ENCODE assay signal across 8 cellular contexts in genomic region chr1:6580119-6580587, GRCh38. TPM values are rescaled to one million over a fixed set of nuclear protein-coding genes. Genes with fewer than 3 reads are reported as not detected.
A peak's percentile ranks its signal among the peaks of the same experiment; 100 is the strongest.
DNase-seq lines count a peak whose midpoint lies in the region; ATAC-seq and TF ChIP-seq lines count a peak whose summit lies in the region.

No MANE protein-coding gene starts in this region.

- H3F3A ChIP-seq in MM.1S (ENCODE audit: insufficient read depth, low read length): no peaks in the 10 kb centered on the region

- H3K9me2 ChIP-seq in MM.1S (replicated peaks; ENCODE audit: insufficient read depth, low read length): no peaks in the 10 kb centered on the region

- H3K27me3 ChIP-seq in MM.1S (replicated peaks; ENCODE audit: insufficient read depth, low read length): no peaks in the 10 kb centered on the region
- H3K27me3 ChIP-seq in mammary epithelial cell (ENCODE audit: insufficient read depth, low read length): no peaks in the 10 kb centered on the region
- H3K27me3 ChIP-seq in lower lobe of right lung (ENCODE audit: low read depth): no peaks in the 10 kb centered on the region

- WGBS in mammary epithelial cell (ENCODE audit: low coverage, missing lambda C conversion rate): 0% methylated on average over 3 of the region's 30 CpGs
- WGBS in urinary bladder: under 1% methylated on average over 29 of the region's 30 CpGs

- H3K4me2 ChIP-seq in MM.1S (ENCODE audit: low read depth, low read length): peak overlapping the region; percentile 93
- peak overlapping the region; percentile 78 for H3K4me2 ChIP-seq in mammary epithelial cell (ENCODE audit: insufficient read depth, low read depth, low read length)

- H3K9me3 ChIP-seq in MM.1S (replicated peaks; ENCODE audit: insufficient read depth, low read length): no peaks in the 10 kb centered on the region
- H3K9me3 ChIP-seq in mammary epithelial cell (replicated peaks; ENCODE audit: insufficient read depth, low read length): no peaks in the 10 kb centered on the region
- no peaks in the 10 kb centered on the region for H3K9me3 ChIP-seq in lower lobe of right lung

- peak; percentile 40 for DNase-seq in GM13977 (ENCODE audit: low spot score)
- DNase-seq in MM.1S: no peak
- DNase-seq in mammary epithelial cell: no peak
- DNase-seq in lower lobe of right lung: no peak
- no peak for DNase-seq in posterior vena cava (ENCODE audit: low spot score)

- TF ChIP-seq CTCF in GM13977 (IDR thresholded peaks at IDR 0.05; ENCODE audit: extremely low read depth, insufficient read depth, missing control alignments): no peak
- no peak for TF ChIP-seq CTCF in MM.1S (IDR thresholded peaks at IDR 0.05; ENCODE audit: low read length)
- no peak for TF ChIP-seq CTCF in mammary epithelial cell (conservative IDR thresholded peaks at IDR 0.05 in 1 of 2, IDR thresholded peaks at IDR 0.05 in 1 of 2; ENCODE audit: extremely low read depth in 1 of 2, insufficient read depth in 1 of 2, low read depth in 1 of 2, low read length in 2 of 2)
- no peak for TF ChIP-seq CTCF in lower lobe of right lung (IDR thresholded peaks at IDR 0.05)

- H3K4me1 ChIP-seq in MM.1S (ENCODE audit: low read length): peaks cover 14% of the 10 kb centered on the region
- H3K4me1 ChIP-seq in mammary epithelial cell (ENCODE audit: insufficient read depth, low read length): peaks cover 39% of the 10 kb centered on the region
- H3K4me1 ChIP-seq in lower lobe of right lung: peaks cover 41% of the 10 kb centered on the region
- H3K4me1 ChIP-seq in urinary bladder (ENCODE audit: insufficient read depth): peaks cover 2% of the 10 kb centered on the region

- ATAC-seq in lower lobe of right lung (peak; percentile 60 to 63), HG03432 (IDR thresholded peaks at IDR 0.05; ENCODE audit: unreplicated experiment) (no peak), GM21367 (IDR thresholded peaks at IDR 0.05; ENCODE audit: unreplicated experiment) (no peak)

- peak overlapping the region; percentile 52 for H2AFZ ChIP-seq in MM.1S (ENCODE audit: low read length)
- H2AFZ ChIP-seq in mammary epithelial cell (ENCODE audit: low read depth, low read length): peak overlapping the region; percentile 76

- in situ Hi-C loops in GM13977 (cut with MboI; ENCODE audit: low pct_unique_long_range_greater_than_20kb, low sequenced_read_pairs, unreplicated experiment) (no loop called here), mammary epithelial cell (cut with MboI; ENCODE audit: low sequenced_read_pairs in 2 of 2) (no loop called here)

- dilution Hi-C loops in mammary epithelial cell (cut with HindIII; ENCODE audit: low sequenced_read_pairs): no loop called here

- H3K27ac ChIP-seq in MM.1S (ENCODE audit: low read length) (peak overlapping the region; percentile 4; the same call in 1 of the 2 replicates), mammary epithelial cell (ENCODE audit: insufficient read depth, low read depth, low read length) (peak overlapping the region; percentile 80), lower lobe of right lung (peak overlapping the region; percentile 94), urinary bladder (ENCODE audit: low read depth) (peak overlapping the region; percentile 79)

- H3K4me3 ChIP-seq in MM.1S (ENCODE audit: low read length) (peak overlapping the region; percentile 70), mammary epithelial cell (replicated peaks in 1 of 3; ENCODE audit: insufficient read depth in 1 of 3, low read depth in 2 of 3, low read length in 3 of 3) (peak overlapping the region; percentile 62 to 78 (median 69)), lower lobe of right lung (peak overlapping the region; percentile 90), urinary bladder (ENCODE audit: low read depth, low read length) (peak overlapping the region; percentile 72)

- TSS peak; percentile 62 for BruUV-seq in mammary epithelial cell (replicated peaks; lab: Mats Ljungman, UMichigan)

- H3K9ac ChIP-seq in MM.1S (ENCODE audit: low read length) (peak overlapping the region; percentile 73), mammary epithelial cell (ENCODE audit: insufficient read depth, low read length) (peak overlapping the region; percentile 81)

- H3K36me3 ChIP-seq in MM.1S (replicated peaks; ENCODE audit: insufficient read depth, low read length) (no peaks in the 10 kb centered on the region), mammary epithelial cell (ENCODE audit: insufficient read depth, low read length) (no peaks in the 10 kb centered on the region), lower lobe of right lung (peaks cover 4% of the 10 kb centered on the region), urinary bladder (ENCODE audit: insufficient read depth) (no peaks in the 10 kb centered on the region)

- CTCF ChIA-PET in mammary epithelial cell (lab: Charles Lee; ENCODE audit: low non-redundant PET): interaction anchor here (0.5 kb wide), 1 partner anchor 137 kb away, joined by 5 read pairs; no protein-coding TSS in a partner anchor

- intact Hi-C loops in mammary epithelial cell (cut with micrococcal nuclease): no loop called here
- intact Hi-C loops in lower lobe of right lung (cut with DNase I): no loop called here
- intact Hi-C loops in posterior vena cava (cut with DNase I): no loop called here

- peaks cover 21% of the 10 kb centered on the region for H3K79me2 ChIP-seq in MM.1S (ENCODE audit: low read length)
- peaks cover 27% of the 10 kb centered on the region for H3K79me2 ChIP-seq in mammary epithelial cell (ENCODE audit: insufficient read depth, low read length)

- H4K20me1 ChIP-seq in MM.1S (ENCODE audit: insufficient read depth, low read length) (no peaks in the 10 kb centered on the region), mammary epithelial cell (ENCODE audit: insufficient read depth, low read length) (no peaks in the 10 kb centered on the region)

RNA-seq across cellular contexts. Expression of gene ZBTB48, which starts 0.4 kb away (rescaled TPM):
- total RNA-seq in mammary epithelial cell (10 to 100 TPM; 15.3 to 29.5 TPM), lower lobe of right lung (36.5 TPM), urinary bladder (19.6 TPM), posterior vena cava (10 to 100 TPM; 18.6 to 19.5 TPM)
- polyA plus RNA-seq in mammary epithelial cell (14.5 TPM), urinary bladder (32.2 TPM)
- polyA minus RNA-seq in mammary epithelial cell: 0.47 TPM

RNA-seq across cellular contexts. Expression of gene KLHL21, which starts 22.5 kb away (rescaled TPM):
- total RNA-seq in mammary epithelial cell (100 to 1,000 TPM in 1 of 2 donors, 10 to 100 TPM in 1; 64.5 to 160 TPM), lower lobe of right lung (22.6 TPM), urinary bladder (17.0 TPM), posterior vena cava (10 to 100 TPM; 25.5 to 31.7 TPM)
- polyA plus RNA-seq in mammary epithelial cell (38.1 TPM), urinary bladder (72.4 TPM)
- 67.9 TPM for polyA minus RNA-seq in mammary epithelial cell

RNA-seq across cellular contexts. Expression of gene TAS1R1, which starts 25.0 kb away (rescaled TPM):
- total RNA-seq in mammary epithelial cell (under 1 TPM in 1 of 2 donors, not detected in 1; 0.09 TPM), lower lobe of right lung (0.27 TPM), urinary bladder (not detected), posterior vena cava (not detected)
- polyA plus RNA-seq in mammary epithelial cell (0.05 TPM), urinary bladder (0.06 TPM)
- not detected for polyA minus RNA-seq in mammary epithelial cell

RNA-seq across cellular contexts. Expression of gene NOL9, which starts 25.8 kb away (rescaled TPM):
- total RNA-seq in mammary epithelial cell: 10 to 100 TPM; 25.5 to 36.4 TPM
- polyA plus RNA-seq in mammary epithelial cell: 16.0 TPM
- 39.8 TPM for polyA minus RNA-seq in mammary epithelial cell
- 19.4 TPM for total RNA-seq in lower lobe of right lung
- total RNA-seq in urinary bladder: 28.6 TPM
- 4.0 TPM for polyA plus RNA-seq in urinary bladder
- 10 to 100 TPM; 21.2 to 23.9 TPM for total RNA-seq in posterior vena cava

RNA-seq across cellular contexts. Expression of gene PHF13, which starts 33.4 kb away (rescaled TPM):
- total RNA-seq in mammary epithelial cell: 10 to 100 TPM; 11.8 to 16.3 TPM
- polyA plus RNA-seq in mammary epithelial cell: 7.4 TPM
- 8.7 TPM for polyA minus RNA-seq in mammary epithelial cell
- total RNA-seq in lower lobe of right lung: 10.2 TPM
- 16.3 TPM for total RNA-seq in urinary bladder
- 19.0 TPM for polyA plus RNA-seq in urinary bladder
- total RNA-seq in posterior vena cava: 10 to 100 TPM; 11.6 to 13.8 TPM

Comparison
In these comparisons a context has a peak if more than half of its experiments do, and no peak if none do; other contexts are left out.
1. H3K27ac ChIP-seq: peak in every context shown above with its lines; median percentile 94 in lower lobe of right lung; 80 in mammary epithelial cell; 79 in urinary bladder; 4 in MM.1S.
2. ATAC-seq: peak in lower lobe of right lung (2 of 2); none in HG03432 (single experiment) and GM21367 (single experiment).
3. Peak in every context shown above with its lines, with median percentiles within 50 percentile points of each other: H3K4me3 ChIP-seq.